22 cellular contexts compared by ENCODE assay signal in the genomic region with DNA sequence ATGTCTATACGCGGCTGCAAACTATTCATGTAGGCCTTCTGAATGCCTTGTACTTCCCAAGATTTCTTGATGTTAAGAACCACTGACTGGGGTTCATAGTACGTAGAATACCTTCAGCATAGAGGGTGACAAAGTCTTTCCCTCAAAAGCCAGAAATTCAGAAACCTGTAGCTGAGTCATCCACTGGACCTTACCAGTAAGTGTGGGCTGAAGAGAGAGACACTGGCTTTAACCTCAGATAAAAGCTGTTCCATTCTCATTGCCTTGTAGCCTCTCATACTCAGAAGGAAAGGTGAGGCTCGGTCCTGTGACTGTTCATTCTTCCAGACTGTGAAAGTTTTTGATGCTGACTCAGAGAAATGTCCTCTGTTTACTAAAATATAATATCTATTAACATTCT. TPM values are rescaled to one million over a fixed set of nuclear protein-coding genes. Genes with fewer than 3 reads are reported as not detected.
"Had no signal": no experiment of that assay in that cellular context is flagged by ENCODE, and none has a peak within 500 bp of the region (broad histone marks: within the 10 kb centered on the region; RNA-seq: fewer than 3 reads in every experiment).

No MANE protein-coding gene starts in this region.

RNA-seq across cellular contexts. Expression of a gene that starts 9.5 kb away (rescaled TPM):
- total RNA-seq: naive thymus-derived CD8-positive, alpha-beta T cell; natural killer cell; natural killer cell treated with Interleukin-12 subunit alpha and Interleukin-12 subunit beta and Interleukin-15 and Interleukin-18, amount 100 ng/mL, for 72 hours; neural crest cell; occipital lobe; omental fat pad; osteoblast; osteocyte; ovary; pancreas; posterior vena cava; progenitor cell of endocrine pancreas; psoas muscle; pulmonary artery endothelial cell; right atrium auricular region; right cardiac atrium; right lobe of liver; sciatic nerve; sigmoid colon; skeletal muscle tissue; smooth muscle cell; spleen had no signal
